Comparison of ENCODE assay signal across 8 cellular contexts in the genomic region with DNA sequence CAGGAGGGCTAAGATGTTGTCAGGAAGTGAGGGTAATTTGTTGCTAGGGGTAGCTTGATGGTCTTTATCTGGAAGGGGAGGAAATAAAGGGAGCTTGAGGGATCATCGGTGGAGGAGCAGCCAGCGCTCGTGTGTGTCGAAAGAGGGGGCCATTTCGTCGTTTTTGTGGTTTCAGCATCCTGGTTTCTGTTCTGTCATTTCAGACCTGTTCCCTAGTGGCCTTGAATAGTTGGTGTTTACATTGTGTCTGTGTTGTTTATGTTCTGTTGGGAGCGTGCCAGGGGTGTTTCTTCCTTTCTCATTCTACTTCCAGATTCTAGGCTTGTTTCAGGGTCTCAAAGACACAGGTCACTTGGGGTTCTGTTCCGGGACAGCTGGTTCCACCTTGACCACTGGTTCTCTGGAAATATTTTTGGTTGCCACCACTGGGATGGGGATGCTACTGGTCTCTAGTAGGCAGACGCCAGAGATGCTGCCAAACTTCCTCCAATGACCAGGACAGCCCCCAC.
DNase-seq lines count a peak whose midpoint lies in the region; ATAC-seq and TF ChIP-seq lines count a peak whose summit lies in the region.

No MANE protein-coding gene starts in this region.

- peak; percentile 88 for ATAC-seq in HG02884 (IDR thresholded peaks at IDR 0.05; ENCODE audit: unreplicated experiment)
- peak in 3 of 4 donors; percentile 26 to 57 (median 32) for ATAC-seq in heart left ventricle

- intact Hi-C loops in heart left ventricle (cut with DNase I) (loop anchor here in 2 of 10 donors (5.0 to 10.0 kb wide), 2 partner anchors 89 to 92 kb away; no protein-coding TSS in a partner anchor), esophagus squamous epithelium (cut with DNase I) (no loop called here)

- peak overlapping the region in 5 of 12 donors; percentile 7 to 76 (median 35) for H3K27ac ChIP-seq in heart left ventricle
- peak overlapping the region in 2 of 4 donors; percentile 23 to 42 for H3K27ac ChIP-seq in esophagus squamous epithelium

- H3K36me3 ChIP-seq in heart left ventricle, result peaks cover 0 to 30% (median 9%) of the 10 kb centered on the region in 9 donors
- peaks cover 0 to 20% (median 0%) of the 10 kb centered on the region in 3 donors for H3K36me3 ChIP-seq in esophagus squamous epithelium

- DNase-seq in GDM1 (lab: John Stamatoyannopoulos, UW) (peak; percentile 52), NOMO-1 treated with dmso at 0.1 percent for 144 hours (lab: John Stamatoyannopoulos, UW; ENCODE audit: unreplicated experiment) (peak; percentile 90), heart left ventricle (peak in 3 of 5 donors; percentile 38 to 54 (median 43)), esophagus squamous epithelium (lab: John Stamatoyannopoulos, UW) (no peak), NCI-H524 treated with DMSO at 0.1 percent for 48 hours (lab: John Stamatoyannopoulos, UW) (no peak), foreskin melanocyte (no peak)
- DNase-seq in activated effector memory CD4-positive, alpha-beta T cell treated with Interleukin-2 at 50 U/mL for 16 hours, result no peak

- TF ChIP-seq POLR2A in heart left ventricle (IDR thresholded peaks at IDR 0.05) (no peak), esophagus squamous epithelium (IDR thresholded peaks at IDR 0.05) (no peak)

- no peak overlapping the region for H3K4me3 ChIP-seq in heart left ventricle
- no peak overlapping the region for H3K4me3 ChIP-seq in esophagus squamous epithelium

- H3K4me1 ChIP-seq in heart left ventricle (peaks cover 0 to 57% (median 41%) of the 10 kb centered on the region in 12 donors), esophagus squamous epithelium (peaks cover 0 to 25% (median 19%) of the 10 kb centered on the region in 3 donors)

- H3K27me3 ChIP-seq in heart left ventricle (no peaks in the 10 kb centered on the region), esophagus squamous epithelium (no peaks in the 10 kb centered on the region)

- 46 to 53% (median 48%) methylated on average over 9 of the region's 9 CpGs for WGBS in heart left ventricle, 4 donors
- 39 to 49% methylated on average over 8 of the region's 9 CpGs for WGBS in esophagus squamous epithelium, 2 donors

- H3K9me3 ChIP-seq in heart left ventricle (peaks cover 0 to 14% (median 3%) of the 10 kb centered on the region in 12 donors), esophagus squamous epithelium (peaks cover 0 to 9% (median 0%) of the 10 kb centered on the region in 3 donors)

- TF ChIP-seq CTCF in heart left ventricle (IDR thresholded peaks at IDR 0.05) (peak in 7 of 12 donors; percentile 14 to 48 (median 29)), esophagus squamous epithelium (IDR thresholded peaks at IDR 0.05) (peak in 3 of 6 experiments; percentile 14 to 23 (median 20))

Comparison
In these comparisons a context has a peak if more than half of its experiments do, and no peak if none do; other contexts are left out.
1. DNase-seq: peak in GDM1 (single experiment), NOMO-1 treated with dmso at 0.1 percent for 144 hours (single experiment) and heart left ventricle (3 of 5); none in esophagus squamous epithelium (single experiment), NCI-H524 treated with DMSO at 0.1 percent for 48 hours (single experiment), activated effector memory CD4-positive, alpha-beta T cell treated with Interleukin-2 at 50 U/mL for 16 hours (single experiment) and foreskin melanocyte (single experiment).